7 cellular contexts compared by ENCODE assay signal in the genomic region with DNA sequence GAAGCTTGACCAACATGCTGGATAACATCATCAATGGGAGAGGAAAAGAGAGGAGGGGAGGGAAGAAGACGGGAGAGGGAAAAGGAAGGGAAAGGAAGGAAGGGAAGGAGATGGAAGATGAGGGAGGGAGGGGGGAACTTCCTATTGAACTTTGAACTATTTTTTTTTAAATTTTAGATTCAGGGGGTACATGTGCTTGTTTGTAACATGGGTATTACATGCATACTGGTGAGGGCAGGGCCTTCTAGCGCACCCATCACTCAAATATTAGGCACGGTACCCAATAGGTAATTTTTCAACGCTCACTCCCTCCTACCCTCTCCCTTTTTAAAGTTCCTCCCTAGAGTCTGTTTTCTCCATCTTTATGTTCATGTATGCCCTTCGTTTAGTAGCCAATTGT.
"Had no signal": no experiment of that assay in that cellular context is flagged by ENCODE, and none has a peak within 500 bp of the region (broad histone marks: within the 10 kb centered on the region; RNA-seq: fewer than 3 reads in every experiment).

No MANE protein-coding gene starts in this region.

- H3K4me2 ChIP-seq: KMS-11 had no signal

- H3K4me3 ChIP-seq: K562 had no signal

- H3K27ac ChIP-seq: HL-60, KMS-11 had no signal

- H3K9ac ChIP-seq: KMS-11 had no signal

- DNase-seq: IMR-90, KBM-7, KG1 had no signal

- ATAC-seq: K562 had no signal

- FAIRE-seq: HTR-8/SVneo, K562 had no signal
